In genomic region chr18:69584429-69584828, GRCh38 we compare ENCODE assay signal across 1 cellular context.
TF ChIP-seq lines count a peak whose summit lies in the region.

No MANE protein-coding gene starts in this region.

TF ChIP-seq in SK-N-SH, 30 proteins besides CTCF, POLR2A, EP300 and RAD21 (continued from another document):
- TF ChIP-seq, protein P1, sequence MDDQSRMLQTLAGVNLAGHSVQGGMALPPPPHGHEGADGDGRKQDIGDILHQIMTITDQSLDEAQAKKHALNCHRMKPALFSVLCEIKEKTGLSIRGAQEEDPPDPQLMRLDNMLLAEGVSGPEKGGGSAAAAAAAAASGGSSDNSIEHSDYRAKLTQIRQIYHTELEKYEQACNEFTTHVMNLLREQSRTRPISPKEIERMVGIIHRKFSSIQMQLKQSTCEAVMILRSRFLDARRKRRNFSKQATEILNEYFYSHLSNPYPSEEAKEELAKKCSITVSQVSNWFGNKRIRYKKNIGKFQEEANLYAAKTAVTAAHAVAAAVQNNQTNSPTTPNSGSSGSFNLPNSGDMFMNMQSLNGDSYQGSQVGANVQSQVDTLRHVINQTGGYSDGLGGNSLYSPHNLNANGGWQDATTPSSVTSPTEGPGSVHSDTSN (IDR thresholded peaks at IDR 0.05), result no peak
- TF ChIP-seq FOXJ3 (CRISPR knock-in tag; IDR thresholded peaks at IDR 0.05), result no peak
- no peak for TF ChIP-seq MEF2A (IDR thresholded peaks at IDR 0.05; ENCODE audit: borderline replicate concordance, low read depth)
- TF ChIP-seq, protein P2, sequence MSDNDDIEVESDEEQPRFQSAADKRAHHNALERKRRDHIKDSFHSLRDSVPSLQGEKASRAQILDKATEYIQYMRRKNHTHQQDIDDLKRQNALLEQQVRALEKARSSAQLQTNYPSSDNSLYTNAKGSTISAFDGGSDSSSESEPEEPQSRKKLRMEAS (IDR thresholded peaks at IDR 0.05; ENCODE audit: low read depth), result no peak
- TF ChIP-seq YY1 (IDR thresholded peaks at IDR 0.05; ENCODE audit: low read depth), result no peak
- peak; percentile 15; the same call in 1 of the 2 replicates for TF ChIP-seq TCF12 (IDR thresholded peaks at IDR 0.05)
- TF ChIP-seq, protein P3, sequence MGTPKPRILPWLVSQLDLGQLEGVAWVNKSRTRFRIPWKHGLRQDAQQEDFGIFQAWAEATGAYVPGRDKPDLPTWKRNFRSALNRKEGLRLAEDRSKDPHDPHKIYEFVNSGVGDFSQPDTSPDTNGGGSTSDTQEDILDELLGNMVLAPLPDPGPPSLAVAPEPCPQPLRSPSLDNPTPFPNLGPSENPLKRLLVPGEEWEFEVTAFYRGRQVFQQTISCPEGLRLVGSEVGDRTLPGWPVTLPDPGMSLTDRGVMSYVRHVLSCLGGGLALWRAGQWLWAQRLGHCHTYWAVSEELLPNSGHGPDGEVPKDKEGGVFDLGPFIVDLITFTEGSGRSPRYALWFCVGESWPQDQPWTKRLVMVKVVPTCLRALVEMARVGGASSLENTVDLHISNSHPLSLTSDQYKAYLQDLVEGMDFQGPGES (IDR thresholded peaks at IDR 0.05; ENCODE audit: low read depth, low read length), result no peak
